ENCODE assay signal across 15 cellular contexts in the genomic region with DNA sequence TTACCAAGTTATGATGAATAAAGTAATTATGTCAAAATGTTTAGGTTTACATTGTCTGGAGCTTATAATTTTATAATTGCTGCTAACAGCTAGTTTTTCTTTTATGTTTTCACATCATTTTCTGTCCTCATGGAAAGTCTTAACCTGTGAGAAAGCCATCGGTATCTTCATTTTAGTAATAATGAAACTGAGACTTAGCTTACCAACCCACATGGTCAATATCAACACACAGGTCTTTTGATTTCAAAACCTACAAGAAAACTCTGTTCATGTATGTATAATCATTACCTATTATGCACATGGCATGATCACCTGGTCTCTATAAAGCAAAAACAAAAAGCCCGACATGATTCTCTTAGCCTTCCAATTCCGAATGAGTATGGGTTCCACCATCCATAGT.
DNase-seq lines count a peak whose midpoint lies in the region; ATAC-seq and TF ChIP-seq lines count a peak whose summit lies in the region.
"Had no signal": no experiment of that assay in that cellular context is flagged by ENCODE, and none has a peak within 500 bp of the region (broad histone marks: within the 10 kb centered on the region; RNA-seq: fewer than 3 reads in every experiment).

No MANE protein-coding gene starts in this region.

- CTCF ChIA-PET in MCF 10A (lab: Yijun Ruan, JAX): no interaction called here

- H2AFZ ChIP-seq in OCI-LY3 (ENCODE audit: low read depth, low read length): no peak overlapping the region
- H2AFZ ChIP-seq: hepatocyte had no signal

- H3K9me3 Mint-ChIP-seq in MCF 10A (ENCODE audit: unreplicated experiment): peaks cover 7% of the 10 kb centered on the region

- BruUV-seq in MCF 10A (replicated peaks; lab: Mats Ljungman, UMichigan): no TSS peak

- no peak overlapping the region for H3K27ac Mint-ChIP-seq in MCF 10A (ENCODE audit: low read depth, unreplicated experiment)

- H3K27me3 ChIP-seq in OCI-LY3 (ENCODE audit: low read depth, low read length): no peaks in the 10 kb centered on the region
- H3K27me3 ChIP-seq: hepatocyte, vagina had no signal

- peaks cover 14% of the 10 kb centered on the region for H3K4me1 ChIP-seq in OCI-LY3 (ENCODE audit: low read length)
- H3K4me1 ChIP-seq: Caco-2, vagina had no signal

- no peak overlapping the region for H3K9ac ChIP-seq in OCI-LY3 (ENCODE audit: low read length)

- no peaks in the 10 kb centered on the region for H3K36me3 ChIP-seq in OCI-LY3 (replicated peaks; ENCODE audit: low read depth, low read length)
- H3K36me3 ChIP-seq: vagina had no signal

- ATAC-seq in GM18861 (IDR thresholded peaks at IDR 0.05; ENCODE audit: unreplicated experiment): peak; percentile 95
- peak; percentile 90 for ATAC-seq in GM21381 (IDR thresholded peaks at IDR 0.05; ENCODE audit: unreplicated experiment)
- peak; percentile 97 for ATAC-seq in HG03025 (IDR thresholded peaks at IDR 0.05; ENCODE audit: low FRiP score, unreplicated experiment)

- no peaks in the 10 kb centered on the region for H3K27me3 Mint-ChIP-seq in MCF 10A (ENCODE audit: insufficient read depth, unreplicated experiment)

- peaks cover 5% of the 10 kb centered on the region for H3K4me1 Mint-ChIP-seq in MCF 10A (ENCODE audit: insufficient read depth, unreplicated experiment)

- no peak overlapping the region for H3K27ac ChIP-seq in OCI-LY3 (ENCODE audit: low read length)
- H3K27ac ChIP-seq: hepatocyte, vagina had no signal

- TF ChIP-seq CTCF in OCI-LY3 (IDR thresholded peaks at IDR 0.05; ENCODE audit: low read depth, low read length) (no peak), MCF 10A (IDR thresholded peaks at IDR 0.05; ENCODE audit: unreplicated experiment) (no peak)

- 0 out of 2 replicates have a peak, but pooled peaks cover 3% of the 10 kb centered on the region for H4K20me1 ChIP-seq in OCI-LY3 (ENCODE audit: insufficient read depth, low read length)

- in situ Hi-C loops in ACHN (cut with HindIII; ENCODE audit: low pct_ligation_motif_present, low pct_unique_long_range_greater_than_20kb, low sequenced_read_pairs): no loop called here

- H3K4me2 ChIP-seq in OCI-LY3 (ENCODE audit: low read length): peak overlapping the region; percentile 19; the same call in 1 of the 2 replicates
- H3K4me2 ChIP-seq: hepatocyte had no signal

- POLR2A ChIA-PET in MCF 10A (lab: Yijun Ruan, JAX): interaction anchor here (0.6 to 0.7 kb wide), 3 partner anchors 16 to 957 kb away, joined by 3 to 4 read pairs (median 3); no protein-coding TSS in a partner anchor

- no peak overlapping the region for H3K4me3 Mint-ChIP-seq in MCF 10A (ENCODE audit: unreplicated experiment)

- no peaks in the 10 kb centered on the region for H3K36me3 Mint-ChIP-seq in MCF 10A (ENCODE audit: insufficient read depth, unreplicated experiment)

- H3K4me3 ChIP-seq in OCI-LY3 (ENCODE audit: low read length): no peak overlapping the region
- H3K4me3 ChIP-seq: hepatocyte, vagina had no signal

- DNase-seq in GF-D8 (lab: John Stamatoyannopoulos, UW) (no peak), MCF 10A (ENCODE audit: unreplicated experiment) (no peak), LoVo (ENCODE audit: low spot score) (no peak), ACHN (no peak)
- DNase-seq: activated CD4-positive, alpha-beta T cell treated with anti-CD3 and anti-CD28 coated beads, Interleukin-2, amount 50 U/mL, for 48 hours; Caco-2; GOT3; Karpas-422; NCI-H526 had no signal

- no peaks in the 10 kb centered on the region for H3K9me3 ChIP-seq in OCI-LY3 (ENCODE audit: insufficient read depth, low read length)
- H3K9me3 ChIP-seq: Caco-2, vagina had no signal

- no peaks in the 10 kb centered on the region for H3K79me2 ChIP-seq in OCI-LY3 (ENCODE audit: low read length)
- H3K79me2 ChIP-seq: hepatocyte had no signal

- intact Hi-C loops in MCF 10A (cut with micrococcal nuclease): no loop called here
